11 cellular contexts compared by ENCODE assay signal in genomic region chr10:43228783-43229207, GRCh38. TPM values are rescaled to one million over a fixed set of nuclear protein-coding genes. Genes with fewer than 3 reads are reported as not detected.
DNase-seq lines count a peak whose midpoint lies in the region; ATAC-seq lines count a peak whose summit lies in the region.
"Had no signal": no experiment of that assay in that cellular context is flagged by ENCODE, and none has a peak within 500 bp of the region (broad histone marks: within the 10 kb centered on the region; RNA-seq: fewer than 3 reads in every experiment).

No MANE protein-coding gene starts in this region.

- peaks cover 8% of the 10 kb centered on the region for H3K27me3 ChIP-seq in thymus (ENCODE audit: control insufficient read depth, insufficient read depth)

- peak overlapping the region; percentile 83 for H3K4me3 Mint-ChIP-seq in activated naive CD8-positive, alpha-beta T cell treated with anti-CD3 and anti-CD28 coated beads, Interleukin-2, amount 10 ng/mL, durations not matched to agents 7 days and 5 days
- peak overlapping the region; percentile 60 for H3K4me3 Mint-ChIP-seq in memory B cell

- H3K27ac Mint-ChIP-seq in activated naive CD8-positive, alpha-beta T cell treated with anti-CD3 and anti-CD28 coated beads, Interleukin-2, amount 10 ng/mL, durations not matched to agents 7 days and 5 days = peak overlapping the region; percentile 74
- no peak overlapping the region for H3K27ac Mint-ChIP-seq in memory B cell

- peak; percentile 8 for ATAC-seq in activated naive CD8-positive, alpha-beta T cell treated with anti-CD3 and anti-CD28 coated beads, Interleukin-2, amount 10 ng/mL, durations not matched to agents 7 days and 5 days (ENCODE audit: low read depth)
- ATAC-seq in memory B cell (ENCODE audit: low read depth) (no peak), GM19463 (IDR thresholded peaks at IDR 0.05; ENCODE audit: unreplicated experiment) (no peak), GM19452 (IDR thresholded peaks at IDR 0.05; ENCODE audit: unreplicated experiment) (no peak)

- H3K27me3 Mint-ChIP-seq in activated naive CD8-positive, alpha-beta T cell treated with anti-CD3 and anti-CD28 coated beads, Interleukin-2, amount 10 ng/mL, durations not matched to agents 7 days and 5 days = peaks cover 27% of the 10 kb centered on the region
- H3K27me3 Mint-ChIP-seq in memory B cell = peaks cover 21% of the 10 kb centered on the region

- H3K36me3 Mint-ChIP-seq in activated naive CD8-positive, alpha-beta T cell treated with anti-CD3 and anti-CD28 coated beads, Interleukin-2, amount 10 ng/mL, durations not matched to agents 7 days and 5 days = no peaks in the 10 kb centered on the region
- no peaks in the 10 kb centered on the region for H3K36me3 Mint-ChIP-seq in memory B cell

- peaks cover 25% of the 10 kb centered on the region for H3K4me1 ChIP-seq in thymus (ENCODE audit: control insufficient read depth, insufficient read depth, low read length)

- no peaks in the 10 kb centered on the region for H3K9me3 ChIP-seq in thymus (ENCODE audit: control insufficient read depth)

- H3K4me1 Mint-ChIP-seq in activated naive CD8-positive, alpha-beta T cell treated with anti-CD3 and anti-CD28 coated beads, Interleukin-2, amount 10 ng/mL, durations not matched to agents 7 days and 5 days = peaks cover 36% of the 10 kb centered on the region
- H3K4me1 Mint-ChIP-seq in memory B cell = peaks cover 17% of the 10 kb centered on the region

- H3K9me3 Mint-ChIP-seq in activated naive CD8-positive, alpha-beta T cell treated with anti-CD3 and anti-CD28 coated beads, Interleukin-2, amount 10 ng/mL, durations not matched to agents 7 days and 5 days = no peaks in the 10 kb centered on the region
- H3K9me3 Mint-ChIP-seq in memory B cell = no peaks in the 10 kb centered on the region

- WGBS in thymus = 24% methylated on average over 23 of the region's 23 CpGs

- peak overlapping the region; percentile 41 for H3K4me3 ChIP-seq in thymus (ENCODE audit: low read length)

- no peak overlapping the region for H3K27ac ChIP-seq in thymus (ENCODE audit: low read depth)
- H3K27ac ChIP-seq: cardiac muscle cell had no signal

- POLR2A ChIA-PET in activated naive CD8-positive, alpha-beta T cell treated with anti-CD3 and anti-CD28 coated beads, Interleukin-2, amount 10 ng/mL, durations not matched to agents 7 days and 5 days (lab: Charles Lee) = interaction anchor here (1.3 kb wide), 1 partner anchor 107 kb away, joined by 3 read pairs; no protein-coding TSS in a partner anchor

- peak; percentile 5 for DNase-seq in activated CD4-positive, alpha-beta T cell treated with anti-CD3 and anti-CD28 coated beads for 1 hour
- no peak for DNase-seq in activated CD4-positive, alpha-beta T cell treated with anti-CD3 and anti-CD28 coated beads for 4 hours
- DNase-seq in activated naive CD8-positive, alpha-beta T cell treated with anti-CD3 and anti-CD28 coated beads, Interleukin-2, amount 10 ng/mL, durations not matched to agents 7 days and 5 days = no peak
- DNase-seq in memory B cell (ENCODE audit: low spot score in 2 of 2) (no peak), DMS79 (lab: John Stamatoyannopoulos, UW) (no peak)
- DNase-seq: NCI-H1092 treated with DMSO at 0.1 percent for 48 hours, T1000 had no signal

- H3K36me3 ChIP-seq in thymus (ENCODE audit: control insufficient read depth, insufficient read depth) = no peaks in the 10 kb centered on the region
- H3K36me3 ChIP-seq: cardiac muscle cell had no signal

RNA-seq across cellular contexts. Expression of gene RASGEF1A, which starts 38.1 kb away (rescaled TPM):
- total RNA-seq in activated naive CD8-positive, alpha-beta T cell treated with anti-CD3 and anti-CD28 coated beads, Interleukin-2, amount 10 ng/mL, durations not matched to agents 7 days and 5 days = 1 to 10 TPM; 4.4 to 4.9 TPM
- polyA plus RNA-seq in thymus = 1.3 TPM
